In genomic region chr10:59499460-59499859, GRCh38 we compare ENCODE assay signal across 23 cellular contexts.
DNase-seq lines count a peak whose midpoint lies in the region; ATAC-seq and TF ChIP-seq lines count a peak whose summit lies in the region.
"Had no signal": no experiment of that assay in that cellular context is flagged by ENCODE, and none has a peak within 500 bp of the region (broad histone marks: within the 10 kb centered on the region; RNA-seq: fewer than 3 reads in every experiment).

No MANE protein-coding gene starts in this region.

- H3K4me2 ChIP-seq in neuronal stem cell (ENCODE audit: insufficient read depth, low read length, poor library complexity, severe bottlenecking) (no peak overlapping the region), hepatocyte (no peak overlapping the region)
- H3K4me2 ChIP-seq: BLaER1 had no signal

- TF ChIP-seq CTCF in WTC11 (IDR thresholded peaks at IDR 0.05), result no peak
- TF ChIP-seq CTCF in hepatocyte (IDR thresholded peaks at IDR 0.05; ENCODE audit: poor library complexity), result no peak

- H4K8ac ChIP-seq in neuronal stem cell (ENCODE audit: low read depth, low read length), result no peak overlapping the region

- H3K9me2 ChIP-seq in hepatocyte (replicated peaks; ENCODE audit: insufficient read depth), result no peaks in the 10 kb centered on the region

- H3K79me1 ChIP-seq in neuronal stem cell (ENCODE audit: low read depth, low read length), result no peaks in the 10 kb centered on the region

- H3K14ac ChIP-seq in neuronal stem cell (ENCODE audit: low read length), result no peak overlapping the region

- H3K9me3 Mint-ChIP-seq in WTC11, result peaks cover 23% of the 10 kb centered on the region

- H3K36me3 ChIP-seq in neuronal stem cell (replicated peaks in 1 of 2; ENCODE audit: control insufficient read depth in 2 of 2, insufficient read depth in 2 of 2, low read length in 2 of 2), result no peaks in the 10 kb centered on the region
- H3K36me3 ChIP-seq in hepatocyte (replicated peaks; ENCODE audit: insufficient read depth, low read depth), result no peaks in the 10 kb centered on the region
- H3K36me3 ChIP-seq: BLaER1 had no signal

- H3K9ac ChIP-seq in neuronal stem cell (ENCODE audit: low read depth, low read length, poor library complexity), result no peak overlapping the region
- H3K9ac ChIP-seq: BLaER1 had no signal

- no peaks in the 10 kb centered on the region for H4K20me1 ChIP-seq in hepatocyte (ENCODE audit: insufficient read depth, poor library complexity, severe bottlenecking)
- H4K20me1 ChIP-seq: BLaER1 had no signal

- H3K27me3 ChIP-seq in neuronal stem cell (ENCODE audit: control insufficient read depth in 3 of 3, insufficient read depth in 3 of 3, low read depth in 1 of 3, low read length in 3 of 3), result no peaks in the 10 kb centered on the region
- H3K27me3 ChIP-seq in hepatocyte, result no peaks in the 10 kb centered on the region
- H3K27me3 ChIP-seq: BLaER1 had no signal

- H3K36me3 Mint-ChIP-seq in WTC11, result peaks cover 16% of the 10 kb centered on the region

- H3K4me3 ChIP-seq in neuronal stem cell (ENCODE audit: low read length in 2 of 2) (no peak overlapping the region), hepatocyte (no peak overlapping the region)
- H3K4me3 ChIP-seq: BLaER1, SK-N-MC had no signal

- no peaks in the 10 kb centered on the region; the same call in 1 of the 2 replicates for H3K27me3 Mint-ChIP-seq in WTC11 (ENCODE audit: low read depth)
- H3K27me3 Mint-ChIP-seq: CD4-positive, alpha-beta T cell; T-helper 17 cell had no signal

- CTCF ChIA-PET in WTC11 (lab: Charles Lee), result no interaction called here

- no peak overlapping the region for H2BK120ac ChIP-seq in neuronal stem cell (ENCODE audit: low read depth, low read length)

- H3K27ac Mint-ChIP-seq in WTC11, result no peak overlapping the region
- H3K27ac Mint-ChIP-seq: CD4-positive, alpha-beta T cell; T-helper 17 cell had no signal

- WGBS in neuronal stem cell (ENCODE audit: extremely low coverage in 2 of 2, insufficient read length in 2 of 2, insufficient replicate concordance in 1 of 2), 2 donors, result no CpG with 5 or more reads among the region's 1 CpG
- WGBS in hepatocyte (ENCODE audit: low lambda C conversion rate, missing lambda C conversion rate), result 88% methylated on average over 1 of the region's 1 CpG

- H3K27ac ChIP-seq in neuronal stem cell (replicated peaks; ENCODE audit: low read length) (no peak overlapping the region), hepatocyte (no peak overlapping the region)
- H3K27ac ChIP-seq: 22Rv1, BLaER1, SK-N-MC had no signal

- peaks cover 10% of the 10 kb centered on the region in 2 donors for H3K9me3 ChIP-seq in neuronal stem cell (replicated peaks in 1 of 2; ENCODE audit: control insufficient read depth in 2 of 2, insufficient read depth in 1 of 2, low read depth in 1 of 2, low read length in 2 of 2)
- H3K9me3 ChIP-seq in hepatocyte (ENCODE audit: low read depth), result no peaks in the 10 kb centered on the region

- no peak overlapping the region for H3K4ac ChIP-seq in neuronal stem cell (ENCODE audit: low read length)

- POLR2A ChIA-PET in WTC11 (lab: Charles Lee), result no interaction called here

- peaks cover 4% of the 10 kb centered on the region; the same call in 1 of the 2 replicates for H3K4me1 Mint-ChIP-seq in WTC11
- H3K4me1 Mint-ChIP-seq: T-helper 17 cell had no signal

- H3K4me1 ChIP-seq in neuronal stem cell (ENCODE audit: control insufficient read depth in 2 of 2, insufficient read depth in 1 of 2, low read depth in 1 of 2, low read length in 2 of 2) (no peaks in the 10 kb centered on the region), hepatocyte (ENCODE audit: insufficient read depth) (no peaks in the 10 kb centered on the region)
- H3K4me1 ChIP-seq: BLaER1 had no signal

- no peak overlapping the region for H2BK5ac ChIP-seq in neuronal stem cell (ENCODE audit: low read length)

- no peak overlapping the region for H2BK15ac ChIP-seq in neuronal stem cell (ENCODE audit: low read length)

- no peaks in the 10 kb centered on the region for H3K79me2 ChIP-seq in hepatocyte

- peak; percentile 91 for ATAC-seq in WTC11
- ATAC-seq: Panc1, T-helper 17 cell had no signal

- peak overlapping the region; percentile 39 for H2AFZ ChIP-seq in neuronal stem cell (ENCODE audit: low read length)
- no peak overlapping the region for H2AFZ ChIP-seq in hepatocyte

- no peak overlapping the region for H3K18ac ChIP-seq in neuronal stem cell (ENCODE audit: low read length)

- DNase-seq in NCI-H2227 (lab: John Stamatoyannopoulos, UW; ENCODE audit: unreplicated experiment) (peak; percentile 4), NCI-H2227 treated with DMSO at 0.1 percent for 48 hours (lab: John Stamatoyannopoulos, UW) (no peak), NCI-H146 treated with DMSO at 0.1 percent for 48 hours (lab: John Stamatoyannopoulos, UW; ENCODE audit: unreplicated experiment) (peak; percentile 57), WTC11 (ENCODE audit: low spot score) (peak; percentile 17), neuronal stem cell (ENCODE audit: low spot score) (no peak), hepatocyte (ENCODE audit: low spot score) (no peak), NCI-H1436 (lab: John Stamatoyannopoulos, UW) (no peak), inferior parietal cortex (ENCODE audit: extremely low spot score) (no peak)
- DNase-seq: ACHN; CD4-positive, alpha-beta T cell; GDM1; GOT3; NCI-H1092 treated with DMSO at 0.1 percent for 48 hours; NCI-H1436 treated with DMSO at 0.1 percent for 48 hours; NCI-H2029 treated with DMSO at 0.1 percent for 48 hours; NCI-H345; NCI-H510A treated with DMSO at 0.1 percent for 48 hours; SHP77 treated with DMSO at 0.1 percent for 48 hours; T-helper 17 cell had no signal

- H2AK5ac ChIP-seq in neuronal stem cell (ENCODE audit: low read depth, low read length), result no peak overlapping the region

- H3K4me3 Mint-ChIP-seq in WTC11, result no peak overlapping the region
- H3K4me3 Mint-ChIP-seq: CD4-positive, alpha-beta T cell; T-helper 17 cell had no signal

- no peak overlapping the region for H4K91ac ChIP-seq in neuronal stem cell (ENCODE audit: low read depth, low read length, poor library complexity)

- H3K23ac ChIP-seq in neuronal stem cell (ENCODE audit: low read depth, low read length, poor library complexity), result no peak overlapping the region

- H2BK12ac ChIP-seq in neuronal stem cell (ENCODE audit: low read length), result no peak overlapping the region

TF ChIP-seq in WTC11, 78 proteins besides CTCF, POLR2A, EP300 and RAD21:
- TF ChIP-seq NR2C2 (CRISPR knock-in tag; IDR thresholded peaks at IDR 0.05), result no peak
- no peak for TF ChIP-seq ZNF281 (CRISPR knock-in tag; IDR thresholded peaks at IDR 0.05)
- no peak for TF ChIP-seq CREB1 (CRISPR knock-in tag; IDR thresholded peaks at IDR 0.05)
- TF ChIP-seq TCF7 (CRISPR knock-in tag; IDR thresholded peaks at IDR 0.05; ENCODE audit: low read depth), result no peak
- TF ChIP-seq HMGA2 (CRISPR knock-in tag; IDR thresholded peaks at IDR 0.05), result no peak
- TF ChIP-seq SMAD4 (CRISPR knock-in tag; IDR thresholded peaks at IDR 0.05), result no peak
- TF ChIP-seq MYBL2 (CRISPR knock-in tag; IDR thresholded peaks at IDR 0.05), result no peak
- TF ChIP-seq SMAD3 (CRISPR knock-in tag; IDR thresholded peaks at IDR 0.05; ENCODE audit: borderline replicate concordance), result no peak
- TF ChIP-seq GRHL2 (CRISPR knock-in tag; IDR thresholded peaks at IDR 0.05; ENCODE audit: insufficient replicate concordance, severe bottlenecking), result no peak
- TF ChIP-seq ZNF416 (CRISPR knock-in tag; IDR thresholded peaks at IDR 0.05), result no peak
- TF ChIP-seq ZSCAN18 (CRISPR knock-in tag; IDR thresholded peaks at IDR 0.05), result no peak

Comparison
In these comparisons a context has a peak if more than half of its experiments do, and no peak if none do; other contexts are left out.
1. DNase-seq: peak in NCI-H2227 (single experiment), NCI-H146 treated with DMSO at 0.1 percent for 48 hours (single experiment) and WTC11 (single experiment); none in NCI-H2227 treated with DMSO at 0.1 percent for 48 hours (single experiment), neuronal stem cell (single experiment), hepatocyte (single experiment), NCI-H1436 (single experiment) and inferior parietal cortex (single experiment).